Comparison of ENCODE assay signal across 18 cellular contexts in the genomic region with DNA sequence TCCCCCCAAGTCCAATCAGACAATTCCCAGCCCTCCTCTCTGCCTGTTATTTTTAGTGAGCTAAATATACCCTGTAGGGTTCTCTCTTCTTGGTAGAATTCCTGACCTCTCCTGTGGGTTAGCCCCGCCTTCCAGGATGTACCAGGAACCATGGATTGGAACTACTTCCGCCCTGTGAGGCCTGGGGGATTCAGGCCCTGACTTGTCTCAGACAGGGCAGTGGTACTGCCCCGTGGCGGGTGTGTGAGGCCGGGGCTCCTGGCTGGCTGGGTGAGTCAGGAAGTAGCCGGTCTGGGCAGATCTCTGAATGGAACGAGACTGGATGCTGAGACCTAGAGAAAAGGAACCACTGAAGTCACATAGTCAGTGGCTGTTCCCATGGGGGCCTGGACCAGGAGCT. TPM values are rescaled to one million over a fixed set of nuclear protein-coding genes. Genes with fewer than 3 reads are reported as not detected.
DNase-seq lines count a peak whose midpoint lies in the region; ATAC-seq, FAIRE-seq and TF ChIP-seq lines count a peak whose summit lies in the region.
"Had no signal": no experiment of that assay in that cellular context is flagged by ENCODE, and none has a peak within 500 bp of the region (broad histone marks: within the 10 kb centered on the region; RNA-seq: fewer than 3 reads in every experiment).

No MANE protein-coding gene starts in this region.

- H3K27ac ChIP-seq in keratinocyte (ENCODE audit: control insufficient read depth, insufficient read depth, low read length) (peak overlapping the region; percentile 76), parathyroid adenoma (peak overlapping the region; percentile 44)
- H3K27ac ChIP-seq: A549, thoracic aorta had no signal

- H3K9me3 ChIP-seq in keratinocyte (ENCODE audit: control insufficient read depth, low read depth, low read length) (no peaks in the 10 kb centered on the region), parathyroid adenoma (ENCODE audit: control insufficient read depth, low read length) (no peaks in the 10 kb centered on the region)
- H3K9me3 ChIP-seq: A549, Peyer's patch, thoracic aorta had no signal

- no peaks in the 10 kb centered on the region for H4K20me1 ChIP-seq in keratinocyte (ENCODE audit: control insufficient read depth, extremely low read depth, insufficient read depth, low read length)

- dilution Hi-C loops in keratinocyte (cut with MboI; ENCODE audit: extremely low pct_ligation_motif_present, low sequenced_read_pairs), result no loop called here

- H3K36me3 ChIP-seq in keratinocyte (ENCODE audit: control insufficient read depth in 2 of 2, extremely low read depth in 1 of 2, insufficient read depth in 2 of 2, low read length in 2 of 2) (no peaks in the 10 kb centered on the region), parathyroid adenoma (ENCODE audit: control insufficient read depth, insufficient read depth, low read length) (no peaks in the 10 kb centered on the region)
- H3K36me3 ChIP-seq: Peyer's patch, thoracic aorta had no signal

- no peak for ATAC-seq in omental fat pad (ENCODE audit: low FRiP score)
- ATAC-seq: A549 had no signal

- peak overlapping the region in 2 of 3 experiments; percentile 11 to 41 for H3K4me3 ChIP-seq in keratinocyte (ENCODE audit: control insufficient read depth in 2 of 3, extremely low read depth in 1 of 3, insufficient read depth in 2 of 3, low read depth in 1 of 3, low read length in 3 of 3)
- H3K4me3 ChIP-seq in parathyroid adenoma (ENCODE audit: low read depth, low read length), result no peak overlapping the region
- H3K4me3 ChIP-seq: A549, Peyer's patch, thoracic aorta had no signal

- DNase-seq in A172 (ENCODE audit: low spot score) (peak; percentile 13), dermis blood vessel endothelial cell (peak; percentile 86), keratinocyte (ENCODE audit: low read depth, low spot score) (no peak), RPMI8226 (no peak), NCI-H446 treated with DMSO at 0.1 percent for 48 hours (lab: John Stamatoyannopoulos, UW) (no peak), globus pallidus (ENCODE audit: low spot score) (no peak), omental fat pad (ENCODE audit: low spot score) (no peak)
- DNase-seq: activated CD4-positive, alpha-beta T cell treated with anti-CD3 and anti-CD28 coated beads for 48 hours; activated T-cell treated with anti-CD3 and anti-CD28 coated beads, Interleukin-2, amount 50 U/mL, for 24 hours; amygdala; HCEC 1CT; NCI-H446; stimulated activated CD4-positive, alpha-beta T cell treated with anti-CD3 and anti-CD28 coated beads, Interleukin-12 subunit alpha, Interleukin-12 subunit beta, amount 100 ng/mL, for 4 hours had no signal

- H3K9me1 ChIP-seq in keratinocyte (ENCODE audit: control insufficient read depth, extremely low read depth, insufficient read depth, low read length), result no peaks in the 10 kb centered on the region

- no peaks in the 10 kb centered on the region for H3K79me2 ChIP-seq in keratinocyte (ENCODE audit: control insufficient read depth, insufficient read depth, low read length)
- no peaks in the 10 kb centered on the region for H3K79me2 ChIP-seq in parathyroid adenoma

- no peaks in the 10 kb centered on the region for H3K27me3 ChIP-seq in keratinocyte (ENCODE audit: control insufficient read depth, extremely low read depth, insufficient read depth, low read length)
- H3K27me3 ChIP-seq in parathyroid adenoma (ENCODE audit: control insufficient read depth, insufficient read depth, low read length), result no peaks in the 10 kb centered on the region
- H3K27me3 ChIP-seq: Peyer's patch had no signal

- H3K4me1 ChIP-seq in keratinocyte (ENCODE audit: control insufficient read depth, extremely low read depth, insufficient read depth, low read length), result peaks cover 42% of the 10 kb centered on the region
- H3K4me1 ChIP-seq in parathyroid adenoma, result no peaks in the 10 kb centered on the region
- H3K4me1 ChIP-seq: Peyer's patch had no signal

- FAIRE-seq in keratinocyte (lab: Jason Lieb, UNC), result peak; percentile 99
- FAIRE-seq: A549 had no signal

- H3K4me2 ChIP-seq in keratinocyte (ENCODE audit: control insufficient read depth, extremely low read depth, insufficient read depth, low read depth, low read length), result peak overlapping the region; percentile 71
- no peak overlapping the region for H3K4me2 ChIP-seq in parathyroid adenoma (ENCODE audit: low read length)
- H3K4me2 ChIP-seq: A549 had no signal

- TF ChIP-seq CTCF in keratinocyte (optimal IDR thresholded peaks at IDR 0.05 in 1 of 3, IDR thresholded peaks at IDR 0.05 in 1 of 3, conservative IDR thresholded peaks at IDR 0.05 in 1 of 3; ENCODE audit: extremely low read depth in 1 of 3, insufficient read depth in 2 of 3, low read length in 3 of 3) (no peak), parathyroid adenoma (IDR thresholded peaks at IDR 0.05) (no peak), omental fat pad (IDR thresholded peaks at IDR 0.05) (no peak)

- peak overlapping the region; percentile 66 for H2AFZ ChIP-seq in keratinocyte (ENCODE audit: control insufficient read depth, low read length)
- no peak overlapping the region for H2AFZ ChIP-seq in parathyroid adenoma

- H3K9ac ChIP-seq in keratinocyte (ENCODE audit: control insufficient read depth, extremely low read depth, insufficient read depth, low read length) (peak overlapping the region; percentile 45), parathyroid adenoma (no peak overlapping the region)

RNA-seq across cellular contexts. Expression of gene DYSF, which starts 50.5 kb away (rescaled TPM):
- total RNA-seq in A172 (2014; rRNA removed; shearing (Covaris generic)), result 10.6 and 13.6 TPM in 2 replicates
- total RNA-seq in dermis blood vessel endothelial cell, result 145 and 268 TPM in 2 replicates
- 8.2 to 20.6 TPM (median 12.9 TPM) in 3 replicates for polyA plus RNA-seq in keratinocyte
- 7.0 TPM for polyA plus RNA-seq in keratinocyte (2011; ENCODE audit: low read depth)
- 14.7 and 24.2 TPM in 2 replicates for polyA plus RNA-seq in keratinocyte (2011; cell fraction: cytosol; rRNA removed)
- polyA plus RNA-seq in keratinocyte (2011; cell fraction: nucleus; rRNA removed), result 48.2 and 63.8 TPM in 2 replicates
- 6.8 and 29.5 TPM in 2 replicates for polyA plus RNA-seq in keratinocyte (2012; ENCODE audit: low replicate concordance)
- 34.1 to 103 TPM (median 39.7 TPM) in 3 replicates for polyA minus RNA-seq in keratinocyte
- polyA minus RNA-seq in keratinocyte (2011; cell fraction: cytosol; rRNA and poly(A)+ RNA removed), result 49.5 TPM
- 46.2 and 71.6 TPM in 2 replicates for polyA minus RNA-seq in keratinocyte (2011; cell fraction: nucleus; rRNA and poly(A)+ RNA removed)
- total RNA-seq in omental fat pad, result 10 to 100 TPM in 3 of 4 donors, 1 to 10 TPM in 1; 7.9 to 70.5 (median 17.8) TPM
- total RNA-seq: T-helper 2 cell treated with Interferon-gamma antibody and Interleukin-4, amounts not matched to agents 100 ng/mL and 5 ng/mL, for 36 hours had no signal

Comparison
In these comparisons a context has a peak if more than half of its experiments do, and no peak if none do; other contexts are left out.
1. DNase-seq: peak in A172 (single experiment) and dermis blood vessel endothelial cell (single experiment); none in keratinocyte (single experiment), RPMI8226 (single experiment), NCI-H446 treated with DMSO at 0.1 percent for 48 hours (single experiment), globus pallidus (single experiment) and omental fat pad (single experiment).